In genomic region chr19:12783226-12783848, GRCh38 we compare ENCODE assay signal across 1 cellular context.
TF ChIP-seq lines count a peak whose summit lies in the region.

No MANE protein-coding gene starts in this region.

TF ChIP-seq in SK-N-SH, 30 proteins besides CTCF, POLR2A, EP300 and RAD21 (continued from another document):
- no peak for TF ChIP-seq USF1 (IDR thresholded peaks at IDR 0.05; ENCODE audit: borderline replicate concordance, low read depth)
- no peak for TF ChIP-seq RCOR1 (IDR thresholded peaks at IDR 0.05; ENCODE audit: low read length)
- no peak for TF ChIP-seq RXRA (IDR thresholded peaks at IDR 0.05; ENCODE audit: borderline replicate concordance, low read depth)
- no peak for TF ChIP-seq ELF1 (IDR thresholded peaks at IDR 0.05)
- TF ChIP-seq FOXJ3 (CRISPR knock-in tag; IDR thresholded peaks at IDR 0.05) = no peak
- no peak for TF ChIP-seq FOSL2 (IDR thresholded peaks at IDR 0.05; ENCODE audit: borderline replicate concordance, low read depth)
- TF ChIP-seq CHD2 (IDR thresholded peaks at IDR 0.05; ENCODE audit: low read length, partially characterized antibody) = no peak
- no peak for TF ChIP-seq GABPA (IDR thresholded peaks at IDR 0.05; ENCODE audit: low read depth)
- no peak for TF ChIP-seq MAX (IDR thresholded peaks at IDR 0.05; ENCODE audit: low read depth)
- no peak for TF ChIP-seq IRF3 (IDR thresholded peaks at IDR 0.05; ENCODE audit: low read depth, low read length)
- no peak for TF ChIP-seq NFIC (IDR thresholded peaks at IDR 0.05; ENCODE audit: borderline replicate concordance)
- no peak for TF ChIP-seq MEF2A (IDR thresholded peaks at IDR 0.05; ENCODE audit: borderline replicate concordance, low read depth)
- TF ChIP-seq YY1 (IDR thresholded peaks at IDR 0.05; ENCODE audit: low read depth) = no peak
- no peak for TF ChIP-seq SIN3A (IDR thresholded peaks at IDR 0.05; ENCODE audit: borderline replicate concordance, low read depth, low read length)
- TF ChIP-seq EZH2phosphoT487 (IDR thresholded peaks at IDR 0.05; ENCODE audit: borderline replicate concordance, low read depth) = no peak
